1 cellular context compared by ENCODE assay signal in genomic region chr2:43773876-43774613, GRCh38.
A peak's percentile ranks its signal among the peaks of the same experiment; 100 is the strongest.
TF ChIP-seq lines count a peak whose summit lies in the region.

Gene DYNC2LI1 (plus strand): TSS chr2:43774039. CDS start chr2:43774139, 100 bp downstream.

TF ChIP-seq in K562, 482 proteins besides CTCF, POLR2A, EP300 and RAD21 (continued from another document and continues in another):
- TF ChIP-seq PRDM10 (IDR thresholded peaks at IDR 0.05; ENCODE audit: partially characterized antibody), result peak; percentile 65
- TF ChIP-seq XRCC5 (IDR thresholded peaks at IDR 0.05; ENCODE audit: low read depth, low read length), result no peak
- 0 out of 2 replicates have a peak, but pooled peaks have one; percentile 29 for TF ChIP-seq ZBTB9 (CRISPR knock-in tag; IDR thresholded peaks at IDR 0.05)
- TF ChIP-seq ZBTB40 (IDR thresholded peaks at IDR 0.05), result peak; percentile 38; the same call in 1 of the 2 replicates
- no peak for TF ChIP-seq ZBTB40 (CRISPR knock-in tag; IDR thresholded peaks at IDR 0.05)
- TF ChIP-seq ZBTB1 (CRISPR knock-in tag; IDR thresholded peaks at IDR 0.05; ENCODE audit: borderline replicate concordance, low read depth), result no peak
- TF ChIP-seq ATF6 (CRISPR knock-in tag; IDR thresholded peaks at IDR 0.05), result 0 out of 2 replicates have a peak, but pooled peaks have one; percentile 63
- TF ChIP-seq HDAC6 (IDR thresholded peaks at IDR 0.05; ENCODE audit: low read depth, low read length), result no peak
- TF ChIP-seq ETV6 (IDR thresholded peaks at IDR 0.05; ENCODE audit: borderline replicate concordance in 1 of 2, low read depth in 2 of 2, low read length in 1 of 2), result no peak
- TF ChIP-seq ETV6 (CRISPR knock-in tag; IDR thresholded peaks at IDR 0.05; ENCODE audit: borderline replicate concordance), result no peak
- peak; percentile 98 for TF ChIP-seq CREM (IDR thresholded peaks at IDR 0.05; ENCODE audit: low read depth)
- no peak for TF ChIP-seq ILF3 (IDR thresholded peaks at IDR 0.05; ENCODE audit: borderline replicate concordance)
- TF ChIP-seq ZNF253 (CRISPR knock-in tag; conservative IDR thresholded peaks at IDR 0.05), result no peak
- TF ChIP-seq PHF8 (IDR thresholded peaks at IDR 0.05; ENCODE audit: borderline replicate concordance, low read length), result peak; percentile 85; the same call in 1 of the 2 replicates
- no peak for TF ChIP-seq ZNF133 (CRISPR knock-in tag; IDR thresholded peaks at IDR 0.05)
- no peak for TF ChIP-seq HOXB6 (CRISPR knock-in tag; IDR thresholded peaks at IDR 0.05; ENCODE audit: borderline replicate concordance)
- TF ChIP-seq CBFB (CRISPR knock-in tag; IDR thresholded peaks at IDR 0.05), result no peak
- no peak for TF ChIP-seq GABPB2 (CRISPR knock-in tag; conservative IDR thresholded peaks at IDR 0.05)
- TF ChIP-seq ATF4 (CRISPR knock-in tag; IDR thresholded peaks at IDR 0.05), result peak; percentile 44; the same call in 1 of the 2 replicates
- TF ChIP-seq ZNF12 (CRISPR knock-in tag; IDR thresholded peaks at IDR 0.05), result peak; percentile 53; the same call in 1 of the 2 replicates
- TF ChIP-seq KDM5B (IDR thresholded peaks at IDR 0.05; ENCODE audit: insufficient replicate concordance, low read depth, low read length), result peak; percentile 69
- no peak for TF ChIP-seq CTCFL (IDR thresholded peaks at IDR 0.05; ENCODE audit: borderline replicate concordance, insufficient read depth, low read depth, low read length, poor library complexity, severe bottlenecking)
- TF ChIP-seq KDM4B (IDR thresholded peaks at IDR 0.05; ENCODE audit: borderline replicate concordance in 2 of 2, low read depth in 1 of 2), result no peak
- TF ChIP-seq ZSCAN29 (IDR thresholded peaks at IDR 0.05), result no peak
- no peak for TF ChIP-seq ZNF707 (CRISPR knock-in tag; conservative IDR thresholded peaks at IDR 0.05)
- TF ChIP-seq GTF2A2 (tag; IDR thresholded peaks at IDR 0.05), result no peak
- no peak for TF ChIP-seq JUNB (CRISPR knock-in tag; conservative IDR thresholded peaks at IDR 0.05)
- peak; percentile 99 for TF ChIP-seq HCFC1 (IDR thresholded peaks at IDR 0.05; ENCODE audit: low read depth, low read length)
- no peak for TF ChIP-seq NR0B1 (IDR thresholded peaks at IDR 0.05; ENCODE audit: partially characterized antibody)
- no peak for TF ChIP-seq RBM34 (IDR thresholded peaks at IDR 0.05; ENCODE audit: borderline replicate concordance, insufficient read depth, low read length)
- TF ChIP-seq ZNF778 (CRISPR knock-in tag; IDR thresholded peaks at IDR 0.05), result no peak
- no peak for TF ChIP-seq ZBTB43 (CRISPR knock-in tag; IDR thresholded peaks at IDR 0.05)
- peak; percentile 80 for TF ChIP-seq CREB3L1 (IDR thresholded peaks at IDR 0.05; ENCODE audit: borderline replicate concordance, low read depth)
- TF ChIP-seq KAT7 (CRISPR knock-in tag; IDR thresholded peaks at IDR 0.05; ENCODE audit: borderline replicate concordance), result no peak
